Comparison of ENCODE assay signal across 30 cellular contexts in genomic region chr4:126539771-126540170, GRCh38.
DNase-seq lines count a peak whose midpoint lies in the region; TF ChIP-seq lines count a peak whose summit lies in the region.
"Had no signal": no experiment of that assay in that cellular context is flagged by ENCODE, and none has a peak within 500 bp of the region (broad histone marks: within the 10 kb centered on the region; RNA-seq: fewer than 3 reads in every experiment).

No MANE protein-coding gene starts in this region.

- peak overlapping the region; percentile 74 for H3K27ac ChIP-seq in VCaP
- no peak overlapping the region for H3K27ac ChIP-seq in effector memory CD4-positive, alpha-beta T cell (ENCODE audit: insufficient read depth, low read length, poor library complexity, severe bottlenecking)
- H3K27ac ChIP-seq: 22Rv1; A549; BLaER1; BLaER1 treated with 17β-estradiol and CSF1 and Interleukin-3, amounts not matched to agents 10 nM and 100 nM; C4-2B had no signal

- H3K4me3 ChIP-seq in LNCaP clone FGC (ENCODE audit: low read depth, low read length): no peak overlapping the region
- H3K4me3 ChIP-seq in effector memory CD4-positive, alpha-beta T cell (ENCODE audit: insufficient read depth, low read depth, low read length, poor library complexity, severe bottlenecking): no peak overlapping the region
- H3K4me3 ChIP-seq: A549; BLaER1; BLaER1 treated with 17β-estradiol and CSF1 and Interleukin-3, amounts not matched to agents 10 nM and 100 nM had no signal

- peak; percentile 95 for DNase-seq in LNCaP clone FGC (ENCODE audit: low read depth)
- DNase-seq in fibroblast of gingiva (ENCODE audit: low read depth): peak; percentile 4
- no peak for DNase-seq in C1 segment of cervical spinal cord (lab: John Stamatoyannopoulos, UW)
- no peak for DNase-seq in effector memory CD4-positive, alpha-beta T cell
- DNase-seq in SKM-1 (lab: John Stamatoyannopoulos, UW; ENCODE audit: unreplicated experiment): no peak
- DNase-seq: 8988T; ACHN; AML-193; BE2C; Caco-2; Calu3; CD4-positive, alpha-beta memory T cell; CD4-positive, alpha-beta T cell; CD4-positive, CD25-positive, alpha-beta regulatory T cell; CD8-positive, alpha-beta memory T cell; CD8-positive, alpha-beta T cell; COR-L47; DMS 273 treated with DMSO at 0.1 percent for 48 hours; DMS153; DMS53; DMS79; DMS79 treated with DMSO at 0.1 percent for 48 hours; DND-41; EL had no signal

- TF ChIP-seq CTCF in LNCaP clone FGC (IDR thresholded peaks at IDR 0.05; ENCODE audit: control insufficient read depth, extremely low read depth, insufficient read depth) (no peak), VCaP (conservative IDR thresholded peaks at IDR 0.05) (no peak)

- no peaks in the 10 kb centered on the region for H3K4me1 ChIP-seq in effector memory CD4-positive, alpha-beta T cell (ENCODE audit: control insufficient read depth, insufficient read depth, low read length, poor library complexity, severe bottlenecking)
- H3K4me1 ChIP-seq: A549, Caco-2 had no signal

- no peaks in the 10 kb centered on the region for H3K36me3 ChIP-seq in effector memory CD4-positive, alpha-beta T cell (ENCODE audit: control insufficient read depth, insufficient read depth, low read length)
- H3K36me3 ChIP-seq: BE2C; BLaER1; BLaER1 treated with 17β-estradiol and CSF1 and Interleukin-3, amounts not matched to agents 10 nM and 100 nM had no signal

- H3K27me3 ChIP-seq in effector memory CD4-positive, alpha-beta T cell (replicated peaks; ENCODE audit: control insufficient read depth, insufficient read depth, low read length, poor library complexity, severe bottlenecking): no peaks in the 10 kb centered on the region
- H3K27me3 ChIP-seq: BE2C; BLaER1; BLaER1 treated with 17β-estradiol and CSF1 and Interleukin-3, amounts not matched to agents 10 nM and 100 nM had no signal

- H3K9me3 ChIP-seq in effector memory CD4-positive, alpha-beta T cell (ENCODE audit: control insufficient read depth, low read length): no peaks in the 10 kb centered on the region
- H3K9me3 ChIP-seq: A549; BE2C; BLaER1; BLaER1 treated with 17β-estradiol and CSF1 and Interleukin-3, amounts not matched to agents 10 nM and 100 nM; Caco-2 had no signal

Comparison
In these comparisons a context has a peak if more than half of its experiments do, and no peak if none do; other contexts are left out.
1. DNase-seq: peak in LNCaP clone FGC (single experiment) and fibroblast of gingiva (single experiment); none in C1 segment of cervical spinal cord (0 of 14), effector memory CD4-positive, alpha-beta T cell (0 of 3) and SKM-1 (single experiment).